In the genomic region with DNA sequence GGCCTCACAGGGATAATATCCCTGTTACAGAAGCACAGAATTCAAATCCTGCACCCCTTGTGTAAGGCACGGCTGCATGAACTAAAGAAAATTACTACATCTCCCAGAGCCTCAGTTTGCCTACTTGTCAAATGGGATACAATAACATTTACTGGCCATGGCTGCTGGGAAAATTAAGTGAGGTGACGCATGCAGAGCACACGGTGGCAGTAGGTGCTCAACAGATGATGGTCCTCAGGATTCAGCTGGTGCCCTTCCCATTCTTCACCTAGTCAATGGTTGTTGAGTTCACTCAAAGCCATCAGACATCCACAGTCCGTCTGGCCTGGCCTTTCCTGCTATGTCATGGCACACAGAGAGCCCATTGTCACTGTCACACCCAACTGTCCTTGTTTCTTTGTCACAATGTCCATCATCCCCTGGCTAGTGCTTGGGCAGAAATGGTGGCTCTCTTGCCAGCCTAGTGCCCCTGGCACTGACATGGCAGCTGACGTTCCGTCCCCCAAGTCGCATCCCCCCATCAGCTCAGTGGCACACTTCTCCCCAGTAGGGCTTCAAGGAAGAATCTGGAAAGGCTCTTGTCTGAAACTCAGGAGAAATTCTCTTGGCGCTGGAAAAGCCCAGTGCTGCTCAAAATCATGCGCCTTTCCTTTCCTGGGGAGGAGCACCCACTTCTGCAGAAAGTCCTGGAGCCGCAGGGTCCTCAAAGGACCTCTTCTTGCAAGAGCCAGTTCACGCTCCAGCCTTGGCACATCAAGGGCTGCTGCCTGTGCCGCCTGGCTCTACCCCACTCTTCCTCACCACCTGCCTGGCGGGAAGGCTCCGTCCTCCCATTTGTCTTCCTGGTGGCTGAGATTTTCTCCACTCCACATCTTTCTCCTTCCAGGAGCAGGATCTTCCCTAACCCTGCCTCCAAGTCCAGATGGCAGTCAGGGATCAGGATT, we compare ENCODE assay signal across 23 cellular contexts. TPM values are rescaled to one million over a fixed set of nuclear protein-coding genes. Genes with fewer than 3 reads are reported as not detected.
DNase-seq lines count a peak whose midpoint lies in the region; ATAC-seq and TF ChIP-seq lines count a peak whose summit lies in the region.
"Had no signal": no experiment of that assay in that cellular context is flagged by ENCODE, and none has a peak within 500 bp of the region (broad histone marks: within the 10 kb centered on the region; RNA-seq: fewer than 3 reads in every experiment).

No MANE protein-coding gene starts in this region.

- H3K4me1 ChIP-seq in testis: no peaks in the 10 kb centered on the region

- DNase-seq in NCI-H82 (lab: John Stamatoyannopoulos, UW) (peak; percentile 48), NCI-H82 treated with DMSO at 0.1 percent for 48 hours (lab: John Stamatoyannopoulos, UW; ENCODE audit: unreplicated experiment) (no peak), SHP77 treated with DMSO at 0.1 percent for 48 hours (lab: John Stamatoyannopoulos, UW) (peak; percentile 44), testis (peak; percentile 9), iPS-NIHi11 (ENCODE audit: low spot score) (no peak), islet precursor cell (no peak)
- DNase-seq: activated CD4-positive, alpha-beta T cell treated with anti-CD3 and anti-CD28 coated beads, Interleukin-2, amount 10 ng/mL, durations not matched to agents 7 days and 5 days; activated naive CD4-positive, alpha-beta T cell treated with anti-CD3 and anti-CD28 coated beads, Interleukin-2, amount 50 U/mL, for 16 hours; AML-193; amniotic stem cell; brain microvascular endothelial cell; CD4-positive, alpha-beta T cell; left ventricle myocardium superior; NCI-H1048; NCI-H2029; NCI-H526 treated with DMSO at 0.1 percent for 48 hours; OCI-M1; stimulated activated naive CD8-positive, alpha-beta T cell treated with anti-CD3 and anti-CD28 coated beads, Interleukin-15, Interleukin-2, amounts not matched to agents 100 U/mL and 50 U/mL, for 24 hours had no signal

- no peak for TF ChIP-seq POLR2A in testis (IDR thresholded peaks at IDR 0.05)

- 95 to 97% methylated on average over 13 to 14 of the region's 14 CpGs for WGBS in testis, 2 donors

- no peaks in the 10 kb centered on the region for H3K9me3 ChIP-seq in testis
- H3K9me3 ChIP-seq: A549, thoracic aorta had no signal

- intact Hi-C loops in testis (cut with DNase I; ENCODE audit: low total_unique reads): no loop called here

- H3K27me3 ChIP-seq in testis: no peaks in the 10 kb centered on the region
- H3K27me3 ChIP-seq: brain microvascular endothelial cell had no signal

- ATAC-seq in GM21381 (IDR thresholded peaks at IDR 0.05; ENCODE audit: unreplicated experiment): no peak
- ATAC-seq: A549; left ventricle myocardium superior; stimulated activated naive CD8-positive, alpha-beta T cell treated with anti-CD3 and anti-CD28 coated beads, Interleukin-15, Interleukin-2, amounts not matched to agents 100 U/mL and 50 U/mL, for 24 hours; WTC11 had no signal

- H3K4me3 ChIP-seq in GM12875 (ENCODE audit: low read depth, low read length) (no peak overlapping the region), testis (no peak overlapping the region)
- H3K4me3 ChIP-seq: A549, thoracic aorta had no signal

- TF ChIP-seq CTCF in GM12875 (IDR thresholded peaks at IDR 0.05; ENCODE audit: borderline replicate concordance, insufficient read depth, low read depth, low read length) (0 out of 2 replicates have a peak, but pooled peaks have one; percentile 36), testis (IDR thresholded peaks at IDR 0.05) (no peak)

- H3K36me3 ChIP-seq in testis (ENCODE audit: low read depth, missing control alignments): no peaks in the 10 kb centered on the region
- H3K36me3 ChIP-seq: brain microvascular endothelial cell, thoracic aorta had no signal

- H3K27ac ChIP-seq in testis: no peak overlapping the region
- H3K27ac ChIP-seq: A549, brain microvascular endothelial cell, thoracic aorta had no signal

RNA-seq across cellular contexts. Expression of a gene that starts 55.9 kb away (rescaled TPM):
- total RNA-seq in testis: 10 to 100 TPM; 38.9 to 46.0 TPM
- 23.3 TPM for polyA plus RNA-seq in testis (ENCODE audit: insufficient read depth, low read depth, low replicate concordance)

Comparison
In these comparisons a context has a peak if more than half of its experiments do, and no peak if none do; other contexts are left out.
1. DNase-seq: peak in NCI-H82 (single experiment), SHP77 treated with DMSO at 0.1 percent for 48 hours (single experiment) and testis (single experiment); none in NCI-H82 treated with DMSO at 0.1 percent for 48 hours (single experiment), iPS-NIHi11 (single experiment) and islet precursor cell (single experiment).